In genomic region chr1:96926176-96926575, GRCh38 we compare ENCODE assay signal across 31 cellular contexts.
"Had no signal": no experiment of that assay in that cellular context is flagged by ENCODE, and none has a peak within 500 bp of the region (broad histone marks: within the 10 kb centered on the region; RNA-seq: fewer than 3 reads in every experiment).

No MANE protein-coding gene starts in this region.

- H3K36me3 ChIP-seq: ascending aorta, SJCRH30, WERI-Rb-1 had no signal

- H3K4me1 ChIP-seq: ascending aorta, SJCRH30 had no signal

- H3K27me3 ChIP-seq: ascending aorta, SJCRH30 had no signal

- H3K4me2 ChIP-seq: KMS-11 had no signal

- ATAC-seq: activated CD8-positive, alpha-beta T cell treated with anti-CD3 and anti-CD28 coated beads for 36 hours; activated T-cell treated with anti-CD3 and anti-CD28 coated beads, Interleukin-2, amount 50 U/mL, for 72 hours; activated T-helper 17 cell treated with anti-CD3 and anti-CD28 coated beads, Interleukin-2, amount 50 U/mL, for 72 hours; Panc1 had no signal

- H3K9ac ChIP-seq: KMS-11 had no signal

- H3K27ac ChIP-seq: ascending aorta, KMS-11, SJCRH30, SK-N-MC, WERI-Rb-1 had no signal

- H3K4me3 ChIP-seq: ascending aorta, SJCRH30, SK-N-MC had no signal

- DNase-seq: activated CD4-positive, alpha-beta T cell treated with anti-CD3 and anti-CD28 coated beads for 1 hour; activated CD4-positive, alpha-beta T cell treated with anti-CD3 and anti-CD28 coated beads for 48 hours; activated CD4-positive, CD25-positive, alpha-beta regulatory T cell; activated CD8-positive, alpha-beta T cell treated with anti-CD3 and anti-CD28 coated beads for 36 hours; activated effector memory CD4-positive, alpha-beta T cell treated with anti-CD3 and anti-CD28 coated beads, Interleukin-2, amount 50 U/mL, for 16 hours; activated naive CD4-positive, alpha-beta T cell; activated naive CD4-positive, alpha-beta T cell treated with anti-CD3 and anti-CD28 coated beads, Interleukin-2, amount 50 U/mL, for 16 hours; activated naive CD8-positive, alpha-beta T cell treated with anti-CD3 and anti-CD28 coated beads, Interleukin-2, amount 10 ng/mL, durations not matched to agents 7 days and 5 days; activated T-cell treated with anti-CD3 and anti-CD28 coated beads, Interleukin-2, amount 50 U/mL, for 1 hour; activated T-cell treated with anti-CD3 and anti-CD28 coated beads, Interleukin-2, amount 50 U/mL, for 72 hours; amygdala; caudate nucleus; cerebellar nuclear complex; NCI-H1105; NCI-H1417 treated with DMSO at 0.1 percent for 48 hours; NCI-H1694; NCI-H1930; NCI-H2081 treated with DMSO at 0.1 percent for 48 hours; NCI-H510A; NCI-H526; NCI-H748 treated with DMSO at 0.1 percent for 48 hours; OCI-M1; SHP77; SJCRH30; T1000; WERI-Rb-1 had no signal

- H3K9me3 ChIP-seq: SJCRH30 had no signal
